In genomic region chr15:40047413-40048154, GRCh38 we compare ENCODE assay signal across 8 cellular contexts. TPM values are rescaled to one million over a fixed set of nuclear protein-coding genes. Genes with fewer than 3 reads are reported as not detected.
DNase-seq lines count a peak whose midpoint lies in the region; ATAC-seq and TF ChIP-seq lines count a peak whose summit lies in the region.

No MANE protein-coding gene starts in this region.

- no peaks in the 10 kb centered on the region for H3K9me3 ChIP-seq in lung (ENCODE audit: control insufficient read depth in 2 of 2, insufficient read depth in 1 of 2, low read length in 1 of 2)
- H3K9me3 ChIP-seq in Caco-2, result no peaks in the 10 kb centered on the region

- no peaks in the 10 kb centered on the region for H3K27me3 ChIP-seq in brain microvascular endothelial cell (replicated peaks)
- H3K27me3 ChIP-seq in lung (ENCODE audit: control insufficient read depth, insufficient read depth), result no peaks in the 10 kb centered on the region
- H3K27me3 ChIP-seq in Caco-2 (replicated peaks; ENCODE audit: control insufficient read depth, insufficient read depth, low read length), result no peaks in the 10 kb centered on the region

- 5 to 14% methylated on average over 15 of the region's 15 CpGs for WGBS in lung, 2 donors

- CTCF ChIA-PET in Caco-2 (lab: Charles Lee), result interaction anchor here (0.7 kb wide), 1 partner anchor 62 kb away, joined by 3 read pairs; no protein-coding TSS in a partner anchor

- no TSS peak for BruUV-seq in Caco-2 (replicated peaks; lab: Mats Ljungman, UMichigan)

- H3K36me3 ChIP-seq in brain microvascular endothelial cell (replicated peaks), result no peaks in the 10 kb centered on the region
- no peaks in the 10 kb centered on the region for H3K36me3 ChIP-seq in lung (ENCODE audit: control insufficient read depth in 2 of 2, insufficient read depth in 2 of 2, low read length in 2 of 2)
- no peaks in the 10 kb centered on the region for H3K36me3 ChIP-seq in Caco-2 (ENCODE audit: control insufficient read depth, insufficient read depth, low read length)

- TF ChIP-seq CTCF in brain microvascular endothelial cell (IDR thresholded peaks at IDR 0.05; ENCODE audit: low read depth, low read length, missing control alignments) (no peak), lung (IDR thresholded peaks at IDR 0.05; ENCODE audit: control extremely low read depth, extremely low read depth) (no peak), Caco-2 (IDR thresholded peaks at IDR 0.05; ENCODE audit: insufficient read depth in 1 of 2, low read depth in 1 of 2, low read length in 1 of 2, severe bottlenecking in 1 of 2, unreplicated experiment in 1 of 2) (no peak)

- intact Hi-C loops in Caco-2 (cut with micrococcal nuclease; ENCODE audit: unreplicated experiment), result no loop called here

- DNase-seq in AML-193 (lab: John Stamatoyannopoulos, UW), result peak; percentile 61 to 71
- DNase-seq in SKM-1 treated with dmso at 0.1 percent for 144 hours (lab: John Stamatoyannopoulos, UW; ENCODE audit: unreplicated experiment), result peak; percentile 41
- peak; percentile 74 for DNase-seq in brain microvascular endothelial cell
- peak; percentile 71 for DNase-seq in lung (ENCODE audit: low spot score)
- peak; percentile 76 for DNase-seq in stimulated activated naive B cell treated with anti-CD40 and anti-IgM and Interleukin-4, amounts not matched to agents 10 μg/mL and 1 μg/mL and 100 μg/mL, for 72 hours
- DNase-seq in Caco-2, result no peak

- in situ Hi-C loops in brain microvascular endothelial cell (cut with HindIII; ENCODE audit: low pct_ligation_motif_present, low sequenced_read_pairs), result loop anchor here (5.0 to 10.0 kb wide), 3 partner anchors 35 to 167 kb away; partner anchors contain the start of gene BMF

- H3K4me3 ChIP-seq in brain microvascular endothelial cell (ENCODE audit: low read depth, low read length), result no peak overlapping the region
- H3K4me3 ChIP-seq in lung, result no peak overlapping the region
- H3K4me3 ChIP-seq in Caco-2 (ENCODE audit: low read depth, low read length), result no peak overlapping the region

- peaks cover 0 to 17% of the 10 kb centered on the region in 2 donors for H3K36me3 Mint-ChIP-seq in stimulated activated naive B cell treated with anti-CD40 and anti-IgM and Interleukin-4, amounts not matched to agents 10 μg/mL and 1 μg/mL and 100 μg/mL, for 72 hours
- H3K36me3 Mint-ChIP-seq in Caco-2 (ENCODE audit: insufficient read depth, unreplicated experiment), result peaks cover 5% of the 10 kb centered on the region

- H3K9me3 Mint-ChIP-seq in stimulated activated naive B cell treated with anti-CD40 and anti-IgM and Interleukin-4, amounts not matched to agents 10 μg/mL and 1 μg/mL and 100 μg/mL, for 72 hours, result peaks cover 0 to 4% of the 10 kb centered on the region in 2 donors
- peaks cover 9% of the 10 kb centered on the region for H3K9me3 Mint-ChIP-seq in Caco-2 (ENCODE audit: unreplicated experiment)

- H3K27ac Mint-ChIP-seq in stimulated activated naive B cell treated with anti-CD40 and anti-IgM and Interleukin-4, amounts not matched to agents 10 μg/mL and 1 μg/mL and 100 μg/mL, for 72 hours, result peak overlapping the region; percentile 98
- H3K27ac Mint-ChIP-seq in Caco-2 (ENCODE audit: unreplicated experiment), result no peak overlapping the region

- H3K4me1 Mint-ChIP-seq in stimulated activated naive B cell treated with anti-CD40 and anti-IgM and Interleukin-4, amounts not matched to agents 10 μg/mL and 1 μg/mL and 100 μg/mL, for 72 hours, result peaks cover 67 to 85% of the 10 kb centered on the region in 2 donors
- peaks cover 28% of the 10 kb centered on the region for H3K4me1 Mint-ChIP-seq in Caco-2 (ENCODE audit: low read depth, unreplicated experiment)

- peaks cover 5 to 22% of the 10 kb centered on the region in 2 donors for H3K4me1 ChIP-seq in lung (ENCODE audit: control insufficient read depth in 2 of 2, insufficient read depth in 2 of 2, low read length in 2 of 2)
- peaks cover 26% of the 10 kb centered on the region for H3K4me1 ChIP-seq in Caco-2

- H3K4me3 Mint-ChIP-seq in stimulated activated naive B cell treated with anti-CD40 and anti-IgM and Interleukin-4, amounts not matched to agents 10 μg/mL and 1 μg/mL and 100 μg/mL, for 72 hours, result peak overlapping the region; percentile 54 to 75
- H3K4me3 Mint-ChIP-seq in Caco-2 (ENCODE audit: unreplicated experiment), result no peak overlapping the region

- peak overlapping the region; percentile 79 for H3K27ac ChIP-seq in brain microvascular endothelial cell
- peak overlapping the region; percentile 55 to 87 for H3K27ac ChIP-seq in lung (ENCODE audit: low read depth in 1 of 2, low read length in 1 of 2)

- ATAC-seq in GM19035 (IDR thresholded peaks at IDR 0.05; ENCODE audit: unreplicated experiment) (peak; percentile 60), HG03439 (IDR thresholded peaks at IDR 0.05; ENCODE audit: unreplicated experiment) (peak; percentile 64), lung (ENCODE audit: insufficient read depth, low FRiP score) (peak; percentile 36)
- ATAC-seq in stimulated activated naive B cell treated with anti-CD40 and anti-IgM and Interleukin-4, amounts not matched to agents 10 μg/mL and 1 μg/mL and 100 μg/mL, for 72 hours (replicated peaks), result peak; percentile 74 to 80

- POLR2A ChIA-PET in Caco-2 (lab: Charles Lee), result interaction anchor here (1.1 to 1.3 kb wide), 2 partner anchors 9 to 51 kb away, joined by 3 read pairs; no protein-coding TSS in a partner anchor

- H3K27me3 Mint-ChIP-seq in stimulated activated naive B cell treated with anti-CD40 and anti-IgM and Interleukin-4, amounts not matched to agents 10 μg/mL and 1 μg/mL and 100 μg/mL, for 72 hours, result no peaks in the 10 kb centered on the region
- no peaks in the 10 kb centered on the region for H3K27me3 Mint-ChIP-seq in Caco-2 (ENCODE audit: insufficient read depth, unreplicated experiment)

RNA-seq across cellular contexts. Expression of gene SRP14, which starts 8.6 kb away (rescaled TPM):
- total RNA-seq in lung, result 100 to 1,000 TPM; 136 to 289 TPM
- polyA plus RNA-seq in lung, result 100 to 1,000 TPM; 256 to 421 TPM
- total RNA-seq in Caco-2 (2022), result 220 and 223 TPM in 2 replicates

Comparison
In these comparisons a context has a peak if more than half of its experiments do, and no peak if none do; other contexts are left out.
1. DNase-seq: peak in AML-193 (2 of 2), SKM-1 treated with dmso at 0.1 percent for 144 hours (single experiment), brain microvascular endothelial cell (single experiment), lung (single experiment) and stimulated activated naive B cell treated with anti-CD40 and anti-IgM and Interleukin-4, amounts not matched to agents 10 μg/mL and 1 μg/mL and 100 μg/mL, for 72 hours (single experiment); none in Caco-2 (0 of 2).
2. Peak in every context shown above with its lines, with median percentiles within 50 percentile points of each other: ATAC-seq.